8 cellular contexts compared by ENCODE assay signal in genomic region chr15:100227781-100228180, GRCh38.
"Had no signal": no experiment of that assay in that cellular context is flagged by ENCODE, and none has a peak within 500 bp of the region (broad histone marks: within the 10 kb centered on the region; RNA-seq: fewer than 3 reads in every experiment).

No MANE protein-coding gene starts in this region.

- H3K36me3 ChIP-seq: HAP-1 had no signal

- H3K4me3 ChIP-seq: HAP-1 had no signal

- H3K4me1 ChIP-seq: HAP-1 had no signal

- FAIRE-seq: HepG2 had no signal

- H3K9me3 ChIP-seq: HAP-1 had no signal

- ATAC-seq: HCT116, HepG2 had no signal

- H3K27ac ChIP-seq: HL-60 had no signal

- DNase-seq: GOT3, H7, HFFc6, KG1 had no signal
